ENCODE assay signal across 9 cellular contexts in genomic region chr22:37419370-37419915, GRCh38. TPM values are rescaled to one million over a fixed set of nuclear protein-coding genes. Genes with fewer than 3 reads are reported as not detected.
A peak's percentile ranks its signal among the peaks of the same experiment; 100 is the strongest.
DNase-seq lines count a peak whose midpoint lies in the region; ATAC-seq lines count a peak whose summit lies in the region.
"Had no signal": no experiment of that assay in that cellular context is flagged by ENCODE, and none has a peak within 500 bp of the region (broad histone marks: within the 10 kb centered on the region; RNA-seq: fewer than 3 reads in every experiment).

No MANE protein-coding gene starts in this region.

- no peak for DNase-seq in activated T-cell treated with anti-CD3 and anti-CD28 coated beads, Interleukin-2, amount 50 U/mL, for 4 hours
- no peak for DNase-seq in activated T-cell treated with anti-CD3 and anti-CD28 coated beads, Interleukin-2, amount 50 U/mL, for 1 hour
- DNase-seq in activated T-helper 2 cell treated with anti-CD3 and anti-CD28 coated beads, Interferon-gamma antibody, Interleukin-2, Interleukin-4, amounts not matched to agents 10 μg/mL and 5 μg/mL and 100 μg/mL, durations not matched to agents 14 hours and 24 hours and 36 hours (ENCODE audit: low spot score): no peak
- DNase-seq in immature natural killer cell (no peak), posterior vena cava (ENCODE audit: low spot score) (no peak), COLO668 (lab: John Stamatoyannopoulos, UW; ENCODE audit: unreplicated experiment) (no peak)
- DNase-seq in stimulated activated naive CD8-positive, alpha-beta T cell treated with anti-CD3 and anti-CD28 coated beads, Interleukin-15, amount 100 ng/mL, for 72 hours: no peak
- DNase-seq: NCI-H1436 treated with DMSO at 0.1 percent for 48 hours had no signal

- ATAC-seq in activated T-cell treated with anti-CD3 and anti-CD28 coated beads, Interleukin-2, amount 50 U/mL, for 4 hours: peak; percentile 22 to 32
- ATAC-seq in stimulated activated naive CD8-positive, alpha-beta T cell treated with anti-CD3 and anti-CD28 coated beads, Interleukin-15, amount 100 ng/mL, for 72 hours: peak; percentile 31
- ATAC-seq in HG03565 (IDR thresholded peaks at IDR 0.05; ENCODE audit: unreplicated experiment): no peak

- H3K9me3 Mint-ChIP-seq in activated T-cell treated with anti-CD3 and anti-CD28 coated beads, Interleukin-2, amount 50 U/mL, for 4 hours: no peaks in the 10 kb centered on the region
- no peaks in the 10 kb centered on the region for H3K9me3 Mint-ChIP-seq in activated T-helper 2 cell treated with anti-CD3 and anti-CD28 coated beads, Interferon-gamma antibody, Interleukin-2, Interleukin-4, amounts not matched to agents 10 μg/mL and 5 μg/mL and 100 μg/mL, durations not matched to agents 14 hours and 24 hours and 36 hours
- H3K9me3 Mint-ChIP-seq in immature natural killer cell: peaks cover 0 to 1% (median 0%) of the 10 kb centered on the region in 6 donors
- H3K9me3 Mint-ChIP-seq in stimulated activated naive CD8-positive, alpha-beta T cell treated with anti-CD3 and anti-CD28 coated beads, Interleukin-15, amount 100 ng/mL, for 72 hours: no peaks in the 10 kb centered on the region

- peaks cover 55% of the 10 kb centered on the region for H3K27me3 Mint-ChIP-seq in activated T-cell treated with anti-CD3 and anti-CD28 coated beads, Interleukin-2, amount 50 U/mL, for 4 hours (ENCODE audit: low read depth)
- H3K27me3 Mint-ChIP-seq in activated T-helper 2 cell treated with anti-CD3 and anti-CD28 coated beads, Interferon-gamma antibody, Interleukin-2, Interleukin-4, amounts not matched to agents 10 μg/mL and 5 μg/mL and 100 μg/mL, durations not matched to agents 14 hours and 24 hours and 36 hours (ENCODE audit: low read depth): peaks cover 71% of the 10 kb centered on the region
- peaks cover 13 to 23% (median 19%) of the 10 kb centered on the region in 3 donors for H3K27me3 Mint-ChIP-seq in immature natural killer cell (ENCODE audit: low read depth in 3 of 3)
- peaks cover 77% of the 10 kb centered on the region for H3K27me3 Mint-ChIP-seq in stimulated activated naive CD8-positive, alpha-beta T cell treated with anti-CD3 and anti-CD28 coated beads, Interleukin-15, amount 100 ng/mL, for 72 hours

- peak overlapping the region; percentile 74 for H3K4me3 Mint-ChIP-seq in activated T-cell treated with anti-CD3 and anti-CD28 coated beads, Interleukin-2, amount 50 U/mL, for 4 hours
- H3K4me3 Mint-ChIP-seq in activated T-helper 2 cell treated with anti-CD3 and anti-CD28 coated beads, Interferon-gamma antibody, Interleukin-2, Interleukin-4, amounts not matched to agents 10 μg/mL and 5 μg/mL and 100 μg/mL, durations not matched to agents 14 hours and 24 hours and 36 hours (ENCODE audit: low read depth): peak overlapping the region; percentile 44
- peak overlapping the region; percentile 78 to 91 (median 82) for H3K4me3 Mint-ChIP-seq in immature natural killer cell
- H3K4me3 Mint-ChIP-seq in stimulated activated naive CD8-positive, alpha-beta T cell treated with anti-CD3 and anti-CD28 coated beads, Interleukin-15, amount 100 ng/mL, for 72 hours: peak overlapping the region; percentile 68 to 75

- no peak overlapping the region for H3K27ac Mint-ChIP-seq in activated T-helper 2 cell treated with anti-CD3 and anti-CD28 coated beads, Interferon-gamma antibody, Interleukin-2, Interleukin-4, amounts not matched to agents 10 μg/mL and 5 μg/mL and 100 μg/mL, durations not matched to agents 14 hours and 24 hours and 36 hours
- H3K27ac Mint-ChIP-seq in immature natural killer cell: no peak overlapping the region
- peak overlapping the region in 1 of 2 donors; percentile 38 for H3K27ac Mint-ChIP-seq in stimulated activated naive CD8-positive, alpha-beta T cell treated with anti-CD3 and anti-CD28 coated beads, Interleukin-15, amount 100 ng/mL, for 72 hours

- H3K36me3 Mint-ChIP-seq in activated T-cell treated with anti-CD3 and anti-CD28 coated beads, Interleukin-2, amount 50 U/mL, for 4 hours (ENCODE audit: insufficient read depth): no peaks in the 10 kb centered on the region
- H3K36me3 Mint-ChIP-seq in activated T-helper 2 cell treated with anti-CD3 and anti-CD28 coated beads, Interferon-gamma antibody, Interleukin-2, Interleukin-4, amounts not matched to agents 10 μg/mL and 5 μg/mL and 100 μg/mL, durations not matched to agents 14 hours and 24 hours and 36 hours (ENCODE audit: low read depth): no peaks in the 10 kb centered on the region
- no peaks in the 10 kb centered on the region for H3K36me3 Mint-ChIP-seq in immature natural killer cell

- H3K4me1 Mint-ChIP-seq in activated T-cell treated with anti-CD3 and anti-CD28 coated beads, Interleukin-2, amount 50 U/mL, for 4 hours (ENCODE audit: low read depth): peaks cover 26% of the 10 kb centered on the region
- peaks cover 24% of the 10 kb centered on the region for H3K4me1 Mint-ChIP-seq in activated T-helper 2 cell treated with anti-CD3 and anti-CD28 coated beads, Interferon-gamma antibody, Interleukin-2, Interleukin-4, amounts not matched to agents 10 μg/mL and 5 μg/mL and 100 μg/mL, durations not matched to agents 14 hours and 24 hours and 36 hours (ENCODE audit: low read depth)
- peaks cover 33 to 35% of the 10 kb centered on the region in 2 donors for H3K4me1 Mint-ChIP-seq in immature natural killer cell
- peaks cover 42% of the 10 kb centered on the region for H3K4me1 Mint-ChIP-seq in stimulated activated naive CD8-positive, alpha-beta T cell treated with anti-CD3 and anti-CD28 coated beads, Interleukin-15, amount 100 ng/mL, for 72 hours

- intact Hi-C loops in activated T-helper 2 cell treated with anti-CD3 and anti-CD28 coated beads, Interferon-gamma antibody, Interleukin-2, Interleukin-4, amounts not matched to agents 10 μg/mL and 5 μg/mL and 100 μg/mL, durations not matched to agents 14 hours and 24 hours and 36 hours (cut with micrococcal nuclease): no loop called here
- intact Hi-C loops in posterior vena cava (cut with DNase I): no loop called here

RNA-seq across cellular contexts. Expression of gene ELFN2, which starts 7.8 kb away (rescaled TPM):
- total RNA-seq in activated T-cell treated with anti-CD3 and anti-CD28 coated beads, Interleukin-2, amount 50 U/mL, for 4 hours: under 1 TPM; 0.03 to 0.33 (median 0.05) TPM
- total RNA-seq in activated T-helper 2 cell treated with anti-CD3 and anti-CD28 coated beads, Interferon-gamma antibody, Interleukin-2, Interleukin-4, amounts not matched to agents 10 μg/mL and 5 μg/mL and 100 μg/mL, durations not matched to agents 14 hours and 24 hours and 36 hours: 0.11 TPM in 2 replicates
- polyA plus RNA-seq in immature natural killer cell: under 1 TPM in 1 of 3 donors, not detected in 2; 0.04 TPM
- under 1 TPM; 0.05 to 0.10 TPM for total RNA-seq in posterior vena cava
